ENCODE assay signal across 15 cellular contexts in genomic region chr22:39908737-39909136, GRCh38. TPM values are rescaled to one million over a fixed set of nuclear protein-coding genes. Genes with fewer than 3 reads are reported as not detected.
DNase-seq lines count a peak whose midpoint lies in the region; ATAC-seq and TF ChIP-seq lines count a peak whose summit lies in the region.
"Had no signal": no experiment of that assay in that cellular context is flagged by ENCODE, and none has a peak within 500 bp of the region (broad histone marks: within the 10 kb centered on the region; RNA-seq: fewer than 3 reads in every experiment).

No MANE protein-coding gene starts in this region.

- no peak for TF ChIP-seq CTCF in DND-41 (IDR thresholded peaks at IDR 0.05; ENCODE audit: borderline replicate concordance, extremely low read depth, low read length, poor library complexity, severe bottlenecking)
- no peak for TF ChIP-seq CTCF in GM23338 (conservative IDR thresholded peaks at IDR 0.05; ENCODE audit: low read depth in 2 of 2)

- no peaks in the 10 kb centered on the region for H3K27me3 Mint-ChIP-seq in activated T-helper 1 cell treated with anti-CD3 and anti-CD28 coated beads, Interleukin-12 subunit alpha, Interleukin-12 subunit beta, Interleukin-2, Interleukin-4 antibody, amounts not matched to agents 30 ng/mL and 10 ng/mL and 1 ng/mL, durations not matched to agents 14 hours and 24 hours and 36 hours (ENCODE audit: insufficient read depth)
- H3K27me3 Mint-ChIP-seq in GM23338 (ENCODE audit: insufficient read depth, low read depth, poor library complexity): peaks cover 4% of the 10 kb centered on the region

- H3F3A ChIP-seq in GM23338 (replicated peaks; ENCODE audit: low read depth): no peaks in the 10 kb centered on the region

- no peak overlapping the region for H2AFZ ChIP-seq in DND-41 (ENCODE audit: low read depth, low read length)
- no peak overlapping the region for H2AFZ ChIP-seq in Karpas-422 (ENCODE audit: low read length)
- no peak overlapping the region for H2AFZ ChIP-seq in GM23338

- H3K36me3 Mint-ChIP-seq in activated T-helper 1 cell treated with anti-CD3 and anti-CD28 coated beads, Interleukin-12 subunit alpha, Interleukin-12 subunit beta, Interleukin-2, Interleukin-4 antibody, amounts not matched to agents 30 ng/mL and 10 ng/mL and 1 ng/mL, durations not matched to agents 14 hours and 24 hours and 36 hours (ENCODE audit: low read depth): peaks cover 25% of the 10 kb centered on the region
- no peaks in the 10 kb centered on the region for H3K36me3 Mint-ChIP-seq in GM23338 (ENCODE audit: low read depth)

- DNase-seq in DND-41 (no peak), HT1080 (ENCODE audit: low read depth) (peak; percentile 16), foreskin melanocyte (peak; percentile 58), Karpas-422 (no peak), GM23338 (ENCODE audit: low spot score) (no peak), NCI-H2107 treated with DMSO at 0.1 percent for 48 hours (lab: John Stamatoyannopoulos, UW; ENCODE audit: unreplicated experiment) (no peak), NCI-H82 (lab: John Stamatoyannopoulos, UW) (no peak)
- DNase-seq in activated T-helper 1 cell treated with anti-CD3 and anti-CD28 coated beads, Interleukin-12 subunit alpha, Interleukin-12 subunit beta, Interleukin-2, Interleukin-4 antibody, amounts not matched to agents 30 ng/mL and 10 ng/mL and 1 ng/mL, durations not matched to agents 14 hours and 24 hours and 36 hours (ENCODE audit: low spot score): no peak
- DNase-seq: caudate nucleus, left lung, NCI-H2081 treated with DMSO at 0.1 percent for 48 hours, tibial artery had no signal

- ATAC-seq in DND-41 (ENCODE audit: insufficient read depth, low read depth) (no peak; the same call in 2 of the 3 replicates), GM23338 (no peak)
- ATAC-seq: HepG2, left lung had no signal

- no peaks in the 10 kb centered on the region for H3K27me3 ChIP-seq in DND-41 (ENCODE audit: insufficient read depth, low read length, poor library complexity)
- H3K27me3 ChIP-seq in Karpas-422 (ENCODE audit: low read length): no peaks in the 10 kb centered on the region
- H3K27me3 ChIP-seq in GM23338 (ENCODE audit: insufficient read depth): no peaks in the 10 kb centered on the region

- 0 out of 2 replicates have a peak overlapping the region, but pooled peaks have one; percentile 28 for H3K27ac ChIP-seq in DND-41 (ENCODE audit: low read length)
- H3K27ac ChIP-seq in Karpas-422 (ENCODE audit: low read length): no peak overlapping the region
- no peak overlapping the region for H3K27ac ChIP-seq in GM23338 (ENCODE audit: low read depth)
- H3K27ac ChIP-seq: left lung, tibial artery had no signal

- no peak overlapping the region for H3K9ac ChIP-seq in DND-41 (ENCODE audit: low read depth, low read length)
- H3K9ac ChIP-seq in Karpas-422 (ENCODE audit: low read length): no peak overlapping the region

- H3K9me3 Mint-ChIP-seq in activated T-helper 1 cell treated with anti-CD3 and anti-CD28 coated beads, Interleukin-12 subunit alpha, Interleukin-12 subunit beta, Interleukin-2, Interleukin-4 antibody, amounts not matched to agents 30 ng/mL and 10 ng/mL and 1 ng/mL, durations not matched to agents 14 hours and 24 hours and 36 hours: no peaks in the 10 kb centered on the region
- no peaks in the 10 kb centered on the region for H3K9me3 Mint-ChIP-seq in GM23338

- peak overlapping the region; percentile 92 for H3K4me3 Mint-ChIP-seq in activated T-helper 1 cell treated with anti-CD3 and anti-CD28 coated beads, Interleukin-12 subunit alpha, Interleukin-12 subunit beta, Interleukin-2, Interleukin-4 antibody, amounts not matched to agents 30 ng/mL and 10 ng/mL and 1 ng/mL, durations not matched to agents 14 hours and 24 hours and 36 hours
- H3K4me3 Mint-ChIP-seq in GM23338: no peak overlapping the region

- H4K20me1 ChIP-seq in DND-41 (ENCODE audit: insufficient read depth, low read length) (peaks cover 8% of the 10 kb centered on the region; the same call in 1 of the 2 replicates), Karpas-422 (ENCODE audit: insufficient read depth, low read depth, low read length) (no peaks in the 10 kb centered on the region), GM23338 (replicated peaks; ENCODE audit: insufficient read depth) (no peaks in the 10 kb centered on the region)

- H3K9me2 ChIP-seq in Karpas-422 (replicated peaks; ENCODE audit: insufficient read depth, low read length) (no peaks in the 10 kb centered on the region), GM23338 (ENCODE audit: insufficient read depth) (no peaks in the 10 kb centered on the region)

- intact Hi-C loops in activated T-helper 1 cell treated with anti-CD3 and anti-CD28 coated beads, Interleukin-12 subunit alpha, Interleukin-12 subunit beta, Interleukin-2, Interleukin-4 antibody, amounts not matched to agents 30 ng/mL and 10 ng/mL and 1 ng/mL, durations not matched to agents 14 hours and 24 hours and 36 hours (cut with micrococcal nuclease): loop anchor here (1.0 to 10.0 kb wide), 4 partner anchors 25 to 726 kb away; partner anchors contain the start of genes MRTFA and RPS19BP1

- H3K4me3 ChIP-seq in DND-41 (ENCODE audit: low read depth in 1 of 2, low read length in 2 of 2): no peak overlapping the region
- H3K4me3 ChIP-seq in Karpas-422 (ENCODE audit: low read length): no peak overlapping the region
- no peak overlapping the region for H3K4me3 ChIP-seq in GM23338
- H3K4me3 ChIP-seq: left lung, tibial artery had no signal

- H3K36me3 ChIP-seq in DND-41 (ENCODE audit: insufficient read depth, low read length) (no peaks in the 10 kb centered on the region; the same call in 1 of the 2 replicates), Karpas-422 (ENCODE audit: insufficient read depth, low read length) (no peaks in the 10 kb centered on the region), GM23338 (ENCODE audit: insufficient read depth) (no peaks in the 10 kb centered on the region)
- H3K36me3 ChIP-seq: left lung, tibial artery had no signal

- H3K9me3 ChIP-seq in DND-41 (ENCODE audit: insufficient read depth, low read length, severe bottlenecking) (no peaks in the 10 kb centered on the region), Karpas-422 (ENCODE audit: low read length) (no peaks in the 10 kb centered on the region)
- H3K9me3 ChIP-seq: left lung, tibial artery had no signal

- no peak overlapping the region for H3K4me2 ChIP-seq in DND-41 (ENCODE audit: insufficient read depth, low read length)
- H3K4me2 ChIP-seq in Karpas-422 (ENCODE audit: low read depth, low read length, poor library complexity, severe bottlenecking): no peak overlapping the region
- no peak overlapping the region for H3K4me2 ChIP-seq in GM23338

- H3K4me1 Mint-ChIP-seq in activated T-helper 1 cell treated with anti-CD3 and anti-CD28 coated beads, Interleukin-12 subunit alpha, Interleukin-12 subunit beta, Interleukin-2, Interleukin-4 antibody, amounts not matched to agents 30 ng/mL and 10 ng/mL and 1 ng/mL, durations not matched to agents 14 hours and 24 hours and 36 hours (ENCODE audit: low read depth): peaks cover 95% of the 10 kb centered on the region
- H3K4me1 Mint-ChIP-seq in GM23338: peaks cover 16% of the 10 kb centered on the region; the same call in 2 of the 3 replicates

- H3K79me2 ChIP-seq in DND-41 (ENCODE audit: insufficient read depth, low read length): peaks cover 97% of the 10 kb centered on the region
- no peaks in the 10 kb centered on the region for H3K79me2 ChIP-seq in Karpas-422 (ENCODE audit: low read length)
- H3K79me2 ChIP-seq in GM23338 (replicated peaks; ENCODE audit: insufficient read depth): no peaks in the 10 kb centered on the region

- H3K27ac Mint-ChIP-seq in activated T-helper 1 cell treated with anti-CD3 and anti-CD28 coated beads, Interleukin-12 subunit alpha, Interleukin-12 subunit beta, Interleukin-2, Interleukin-4 antibody, amounts not matched to agents 30 ng/mL and 10 ng/mL and 1 ng/mL, durations not matched to agents 14 hours and 24 hours and 36 hours: peak overlapping the region; percentile 96
- H3K27ac Mint-ChIP-seq in GM23338: no peak overlapping the region

- H3K4me1 ChIP-seq in DND-41 (ENCODE audit: insufficient read depth, low read length) (peaks cover 28% of the 10 kb centered on the region), Karpas-422 (ENCODE audit: low read length) (no peaks in the 10 kb centered on the region), GM23338 (ENCODE audit: insufficient read depth) (peaks cover 6% of the 10 kb centered on the region; the same call in 1 of the 2 replicates)
- H3K4me1 ChIP-seq: left lung, tibial artery had no signal

RNA-seq across cellular contexts. Expression of gene GRAP2, which starts 7.9 kb away (rescaled TPM):
- total RNA-seq in HT1080 (2014; rRNA removed; shearing (Covaris generic)): 0.26 and 0.33 TPM in 2 replicates
- polyA plus RNA-seq in HT1080 (2015; cell fraction: cytosol; rRNA removed): 0.44 and 0.60 TPM in 2 replicates
- polyA plus RNA-seq in HT1080 (2015; cell fraction: nucleus; rRNA removed): 0.87 and 1.6 TPM in 2 replicates
- total RNA-seq in activated T-helper 1 cell treated with anti-CD3 and anti-CD28 coated beads, Interleukin-12 subunit alpha, Interleukin-12 subunit beta, Interleukin-2, Interleukin-4 antibody, amounts not matched to agents 30 ng/mL and 10 ng/mL and 1 ng/mL, durations not matched to agents 14 hours and 24 hours and 36 hours: 30.5 and 31.3 TPM in 2 replicates
- total RNA-seq in Karpas-422 (2014; rRNA removed; shearing (Covaris generic); ENCODE audit: low replicate concordance): not detected in 2 replicates
- 0.42 TPM in 1 of 2 replicates, not detected in the other for total RNA-seq in GM23338 (2014; rRNA removed; shearing (Covaris generic))
- not detected in 2 replicates for polyA plus RNA-seq in GM23338 (2016; fragmentation: Nextera tagmentation; extraction: Ambion mirVana)
- total RNA-seq: HepG2, osteoblast had no signal

RNA-seq across cellular contexts. Expression of gene ENTHD1, which starts 15.2 kb away (rescaled TPM):
- not detected in 2 replicates for total RNA-seq in HT1080 (2014; rRNA removed; shearing (Covaris generic))
- polyA plus RNA-seq in HT1080 (2015; cell fraction: cytosol; rRNA removed): not detected in 2 replicates
- polyA plus RNA-seq in HT1080 (2015; cell fraction: nucleus; rRNA removed): not detected in 2 replicates
- total RNA-seq in activated T-helper 1 cell treated with anti-CD3 and anti-CD28 coated beads, Interleukin-12 subunit alpha, Interleukin-12 subunit beta, Interleukin-2, Interleukin-4 antibody, amounts not matched to agents 30 ng/mL and 10 ng/mL and 1 ng/mL, durations not matched to agents 14 hours and 24 hours and 36 hours: 0.08 and 0.20 TPM in 2 replicates
- not detected in 2 replicates for total RNA-seq in Karpas-422 (2014; rRNA removed; shearing (Covaris generic); ENCODE audit: low replicate concordance)
- total RNA-seq in GM23338 (2014; rRNA removed; shearing (Covaris generic)): not detected in 2 replicates
- polyA plus RNA-seq in GM23338 (2016; fragmentation: Nextera tagmentation; extraction: Ambion mirVana): not detected in 2 replicates
- total RNA-seq: fibroblast of villous mesenchyme, HepG2, osteoblast had no signal
- polyA plus RNA-seq: HepG2 had no signal

RNA-seq across cellular contexts. Expression of gene TMA7B, which starts 51.5 kb away (rescaled TPM):
- total RNA-seq in HT1080 (2014; rRNA removed; shearing (Covaris generic)): not detected in 2 replicates
- not detected in 2 replicates for polyA plus RNA-seq in HT1080 (2015; cell fraction: cytosol; rRNA removed)
- 0.10 and 0.60 TPM in 2 replicates for polyA plus RNA-seq in HT1080 (2015; cell fraction: nucleus; rRNA removed)
- 1.3 and 1.7 TPM in 2 replicates for total RNA-seq in activated T-helper 1 cell treated with anti-CD3 and anti-CD28 coated beads, Interleukin-12 subunit alpha, Interleukin-12 subunit beta, Interleukin-2, Interleukin-4 antibody, amounts not matched to agents 30 ng/mL and 10 ng/mL and 1 ng/mL, durations not matched to agents 14 hours and 24 hours and 36 hours
- not detected in 2 replicates for total RNA-seq in Karpas-422 (2014; rRNA removed; shearing (Covaris generic); ENCODE audit: low replicate concordance)
- not detected in 2 replicates for total RNA-seq in GM23338 (2014; rRNA removed; shearing (Covaris generic))
- not detected in 2 replicates for polyA plus RNA-seq in GM23338 (2016; fragmentation: Nextera tagmentation; extraction: Ambion mirVana)
- total RNA-seq: fibroblast of villous mesenchyme, HepG2, osteoblast had no signal
- polyA plus RNA-seq: HepG2 had no signal

Comparison
In these comparisons a context has a peak if more than half of its experiments do, and no peak if none do; other contexts are left out.
1. DNase-seq: peak in HT1080 (single experiment) and foreskin melanocyte (single experiment); none in DND-41 (single experiment), activated T-helper 1 cell treated with anti-CD3 and anti-CD28 coated beads, Interleukin-12 subunit alpha, Interleukin-12 subunit beta, Interleukin-2, Interleukin-4 antibody, amounts not matched to agents 30 ng/mL and 10 ng/mL and 1 ng/mL, durations not matched to agents 14 hours and 24 hours and 36 hours (single experiment), Karpas-422 (single experiment), GM23338 (single experiment), NCI-H2107 treated with DMSO at 0.1 percent for 48 hours (single experiment) and NCI-H82 (single experiment).
2. RNA of gene GRAP2, which starts 7.9 kb away (total RNA-seq): 30.5 to 31.3 TPM in activated T-helper 1 cell treated with anti-CD3 and anti-CD28 coated beads, Interleukin-12 subunit alpha, Interleukin-12 subunit beta, Interleukin-2, Interleukin-4 antibody, amounts not matched to agents 30 ng/mL and 10 ng/mL and 1 ng/mL, durations not matched to agents 14 hours and 24 hours and 36 hours; 0.42 TPM in GM23338, 0.26 to 0.33 TPM in HT1080 and not detected in Karpas-422; every median in the first group is over 10 times any median in the second.